Comparison of ENCODE assay signal across 8 cellular contexts in the genomic region with DNA sequence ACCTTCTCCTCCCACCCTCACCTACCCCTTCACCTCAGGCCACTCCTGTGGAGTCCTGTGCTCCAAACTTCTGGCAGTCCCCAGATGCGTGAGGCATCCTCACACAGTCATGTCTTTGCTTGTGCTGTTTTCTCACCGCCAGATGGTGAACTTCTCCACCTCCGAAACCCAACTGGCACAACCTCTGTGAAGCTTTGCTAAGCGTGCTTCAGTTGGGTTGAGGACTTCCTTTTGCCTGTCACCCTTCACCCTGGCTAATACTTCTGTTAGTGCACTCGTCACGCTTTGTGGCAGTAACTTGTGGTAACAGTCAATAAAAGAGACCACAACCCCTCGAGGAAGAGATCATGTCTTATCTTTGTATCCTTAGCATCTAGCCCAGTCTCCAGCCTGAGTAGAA. TPM values are rescaled to one million over a fixed set of nuclear protein-coding genes. Genes with fewer than 3 reads are reported as not detected.
DNase-seq lines count a peak whose midpoint lies in the region; ATAC-seq, FAIRE-seq and TF ChIP-seq lines count a peak whose summit lies in the region.

No MANE protein-coding gene starts in this region.

- 71 to 83% (median 73%) methylated on average over 7 of the region's 7 CpGs for WGBS in small intestine, 3 donors

- TF ChIP-seq CTCF in HL-60 (IDR thresholded peaks at IDR 0.05; ENCODE audit: insufficient read depth, low read length), result peak; percentile 38

- no peaks in the 10 kb centered on the region for H3K9me3 ChIP-seq in small intestine (ENCODE audit: control insufficient read depth, low read depth)

- peak overlapping the region; percentile 34 for H3K4me3 ChIP-seq in HL-60 (replicated peaks; ENCODE audit: insufficient read depth, low read length)
- no peak overlapping the region for H3K4me3 ChIP-seq in small intestine (ENCODE audit: low read depth in 1 of 2, low read length in 2 of 2)

- ATAC-seq in GM19468 (IDR thresholded peaks at IDR 0.05; ENCODE audit: extremely low read depth, unreplicated experiment), result peak; percentile 50

- DNase-seq in HL-60 (ENCODE audit: low read depth in 1 of 2, low spot score in 1 of 2) (peak; percentile 91 to 95), small intestine (peak; percentile 39), HCEC 1CT (no peak), cerebellum (ENCODE audit: low spot score) (no peak), kidney tubule cell (ENCODE audit: low spot score) (no peak), AG20443 (ENCODE audit: low spot score) (no peak)
- DNase-seq in activated CD4-positive, alpha-beta T cell treated with anti-CD3 and anti-CD28 coated beads, Interleukin-2, amount 50 U/mL, for 4 hours, result peak; percentile 19 to 32

- no peaks in the 10 kb centered on the region for H3K27me3 ChIP-seq in HL-60 (ENCODE audit: insufficient read depth, poor library complexity, severe bottlenecking)
- no peaks in the 10 kb centered on the region for H3K27me3 ChIP-seq in small intestine (ENCODE audit: control insufficient read depth in 2 of 2, insufficient read depth in 2 of 2, low read length in 2 of 2)

- H3K27ac ChIP-seq in HL-60 (replicated peaks), result peak overlapping the region; percentile 88
- no peak overlapping the region for H3K27ac ChIP-seq in small intestine (ENCODE audit: low read depth in 1 of 2, low read length in 1 of 2)

- no peaks in the 10 kb centered on the region for H3K4me1 ChIP-seq in small intestine (ENCODE audit: control insufficient read depth in 2 of 2, insufficient read depth in 1 of 2, low read depth in 1 of 2, low read length in 1 of 2)

- peaks cover 0 to 3% of the 10 kb centered on the region in 2 donors for H3K36me3 ChIP-seq in small intestine (ENCODE audit: control insufficient read depth in 2 of 2, insufficient read depth in 2 of 2, low read length in 2 of 2)

- FAIRE-seq in small intestine (lab: Jason Lieb, UNC), result no peak

RNA-seq across cellular contexts. Expression of a gene that starts 42.0 kb away (rescaled TPM):
- under 1 TPM; 0.31 to 0.81 (median 0.45) TPM for polyA plus RNA-seq in small intestine
- 14.9 TPM for total RNA-seq in cerebellum

RNA-seq across cellular contexts. Expression of a gene that starts 56.5 kb away (rescaled TPM):
- not detected for polyA plus RNA-seq in small intestine
- total RNA-seq in cerebellum, result not detected

Comparison
In these comparisons a context has a peak if more than half of its experiments do, and no peak if none do; other contexts are left out.
1. DNase-seq: peak in HL-60 (2 of 2), activated CD4-positive, alpha-beta T cell treated with anti-CD3 and anti-CD28 coated beads, Interleukin-2, amount 50 U/mL, for 4 hours (2 of 2) and small intestine (single experiment); none in HCEC 1CT (single experiment), cerebellum (single experiment), kidney tubule cell (single experiment) and AG20443 (single experiment).